ENCODE assay signal across 8 cellular contexts in the genomic region with DNA sequence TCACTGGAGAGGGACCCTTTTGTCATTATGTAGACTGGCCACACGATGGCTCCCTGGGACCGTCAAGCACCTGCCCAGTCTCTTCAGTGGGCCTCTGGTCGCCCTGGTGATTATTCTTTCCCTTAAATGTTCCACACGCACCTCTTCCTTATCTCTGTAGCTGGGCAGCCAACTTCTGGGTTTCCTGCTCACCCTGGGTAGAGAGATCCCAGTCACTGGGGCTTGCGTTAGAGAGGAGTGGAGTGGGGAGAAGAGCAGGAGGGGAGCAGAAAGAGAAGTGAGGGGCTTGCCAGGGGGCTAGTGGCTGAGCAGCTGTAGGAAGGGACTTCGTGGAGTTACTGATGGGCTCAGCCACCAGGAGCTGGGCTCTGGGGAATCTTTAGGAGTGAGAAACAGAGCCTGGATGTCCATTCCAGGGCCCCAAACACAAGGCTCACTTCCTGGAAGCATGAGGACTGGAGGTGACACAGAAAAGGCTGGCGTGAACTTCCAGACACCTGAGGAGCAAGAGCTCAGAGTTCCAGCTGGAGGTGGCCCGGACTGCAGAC.
DNase-seq lines count a peak whose midpoint lies in the region; ATAC-seq, FAIRE-seq and TF ChIP-seq lines count a peak whose summit lies in the region.

No MANE protein-coding gene starts in this region.

- no peak overlapping the region for H3K4me3 Mint-ChIP-seq in activated CD8-positive, alpha-beta T cell treated with anti-CD3 and anti-CD28 coated beads for 36 hours
- no peak overlapping the region for H3K4me3 Mint-ChIP-seq in natural killer cell treated with Interleukin-12 subunit alpha and Interleukin-12 subunit beta and Interleukin-15 and Interleukin-18, amount 100 ng/mL, for 72 hours

- H3K27me3 ChIP-seq in right cardiac atrium (ENCODE audit: control insufficient read depth, insufficient read depth) (no peaks in the 10 kb centered on the region), gastroesophageal sphincter (peaks cover 81% of the 10 kb centered on the region)

- POLR2A ChIA-PET in activated CD8-positive, alpha-beta T cell treated with anti-CD3 and anti-CD28 coated beads for 36 hours (lab: Charles Lee), result no interaction called here

- no peak for TF ChIP-seq POLR2A in gastroesophageal sphincter (IDR thresholded peaks at IDR 0.05)

- H3K4me1 ChIP-seq in right cardiac atrium (ENCODE audit: control insufficient read depth, insufficient read depth, low read length) (no peaks in the 10 kb centered on the region), gastroesophageal sphincter (peaks cover 0 to 5% (median 0%) of the 10 kb centered on the region in 3 donors)

- FAIRE-seq in GM18507 (lab: Jason Lieb, UNC), result peak; percentile 72

- peak; percentile 57 for TF ChIP-seq CTCF in activated CD8-positive, alpha-beta T cell treated with anti-CD3 and anti-CD28 coated beads for 36 hours (IDR thresholded peaks at IDR 0.05)
- TF ChIP-seq CTCF in gastroesophageal sphincter (IDR thresholded peaks at IDR 0.05), result peak in 1 of 4 experiments; percentile 40

- 26% methylated on average over 8 of the region's 8 CpGs for WGBS in right cardiac atrium
- WGBS in gastroesophageal sphincter (ENCODE audit: low coverage in 1 of 2), 2 donors, result 28 to 43% methylated on average over 6 to 7 of the region's 8 CpGs

- H3K36me3 Mint-ChIP-seq in activated CD8-positive, alpha-beta T cell treated with anti-CD3 and anti-CD28 coated beads for 36 hours (ENCODE audit: low read depth), result no peaks in the 10 kb centered on the region
- H3K36me3 Mint-ChIP-seq in natural killer cell treated with Interleukin-12 subunit alpha and Interleukin-12 subunit beta and Interleukin-15 and Interleukin-18, amount 100 ng/mL, for 72 hours, result no peaks in the 10 kb centered on the region

- H3K9me3 ChIP-seq in right cardiac atrium (ENCODE audit: control insufficient read depth, low read length) (no peaks in the 10 kb centered on the region), gastroesophageal sphincter (no peaks in the 10 kb centered on the region)

- intact Hi-C loops in activated CD8-positive, alpha-beta T cell treated with anti-CD3 and anti-CD28 coated beads for 36 hours (cut with micrococcal nuclease), result no loop called here
- intact Hi-C loops in right cardiac atrium (cut with DNase I), result loop anchor here in 3 of 4 donors (5.0 kb wide), 2 partner anchors 1835 to 1850 kb away; no protein-coding TSS in a partner anchor

- H3K27ac Mint-ChIP-seq in activated CD8-positive, alpha-beta T cell treated with anti-CD3 and anti-CD28 coated beads for 36 hours, result no peak overlapping the region
- H3K27ac Mint-ChIP-seq in natural killer cell treated with Interleukin-12 subunit alpha and Interleukin-12 subunit beta and Interleukin-15 and Interleukin-18, amount 100 ng/mL, for 72 hours, result peak overlapping the region in 1 of 2 donors; percentile 34

- H3K27me3 Mint-ChIP-seq in activated CD8-positive, alpha-beta T cell treated with anti-CD3 and anti-CD28 coated beads for 36 hours, result peaks cover 28% of the 10 kb centered on the region
- H3K27me3 Mint-ChIP-seq in natural killer cell treated with Interleukin-12 subunit alpha and Interleukin-12 subunit beta and Interleukin-15 and Interleukin-18, amount 100 ng/mL, for 72 hours, result peaks cover 22 to 45% of the 10 kb centered on the region in 2 donors

- H3K4me3 ChIP-seq in right cardiac atrium (ENCODE audit: low read length) (no peak overlapping the region), gastroesophageal sphincter (no peak overlapping the region)

- H3K36me3 ChIP-seq in gastroesophageal sphincter, result no peaks in the 10 kb centered on the region

- DNase-seq in Ammon's horn (ENCODE audit: low spot score), result peak; percentile 64
- peak; percentile 37 for DNase-seq in GM18507 (ENCODE audit: extremely low spot score, insufficient read length, low read depth)
- peak; percentile 38 for DNase-seq in NCI-H1694 treated with DMSO at 0.1 percent for 48 hours (lab: John Stamatoyannopoulos, UW)
- DNase-seq in activated CD8-positive, alpha-beta T cell treated with anti-CD3 and anti-CD28 coated beads for 36 hours, result peak; percentile 34
- peak; percentile 49 to 67 (median 61) for DNase-seq in right cardiac atrium
- DNase-seq in stimulated activated CD8-positive, alpha-beta memory T cell treated with anti-CD3 and anti-CD28 coated beads, Interleukin-4, amount 100 ng/mL, for 48 hours, result peak; percentile 34
- DNase-seq in natural killer cell treated with Interleukin-12 subunit alpha and Interleukin-12 subunit beta and Interleukin-15 and Interleukin-18, amount 100 ng/mL, for 72 hours (ENCODE audit: low spot score), result no peak

- no peaks in the 10 kb centered on the region for H3K4me1 Mint-ChIP-seq in activated CD8-positive, alpha-beta T cell treated with anti-CD3 and anti-CD28 coated beads for 36 hours (ENCODE audit: low read depth)
- H3K4me1 Mint-ChIP-seq in natural killer cell treated with Interleukin-12 subunit alpha and Interleukin-12 subunit beta and Interleukin-15 and Interleukin-18, amount 100 ng/mL, for 72 hours (ENCODE audit: low read depth in 2 of 2), result peaks cover 0 to 10% of the 10 kb centered on the region in 2 donors

- CTCF ChIA-PET in activated CD8-positive, alpha-beta T cell treated with anti-CD3 and anti-CD28 coated beads for 36 hours (lab: Charles Lee), result interaction anchor here (1.0 to 1.3 kb wide), 2 partner anchors 32 to 34 kb away, joined by 4 read pairs; no protein-coding TSS in a partner anchor

- peak; percentile 39 for ATAC-seq in activated CD8-positive, alpha-beta T cell treated with anti-CD3 and anti-CD28 coated beads for 36 hours
- peak; percentile 90 to 93 for ATAC-seq in right cardiac atrium
- no peak for ATAC-seq in gastroesophageal sphincter
- ATAC-seq in natural killer cell treated with Interleukin-12 subunit alpha and Interleukin-12 subunit beta and Interleukin-15 and Interleukin-18, amount 100 ng/mL, for 72 hours, result no peak

- TF ChIP-seq EP300 in gastroesophageal sphincter (IDR thresholded peaks at IDR 0.05), result no peak

- H3K9me3 Mint-ChIP-seq in activated CD8-positive, alpha-beta T cell treated with anti-CD3 and anti-CD28 coated beads for 36 hours, result no peaks in the 10 kb centered on the region
- H3K9me3 Mint-ChIP-seq in natural killer cell treated with Interleukin-12 subunit alpha and Interleukin-12 subunit beta and Interleukin-15 and Interleukin-18, amount 100 ng/mL, for 72 hours, result no peaks in the 10 kb centered on the region

- H3K27ac ChIP-seq in right cardiac atrium (ENCODE audit: low read length), result no peak overlapping the region
- no peak overlapping the region for H3K27ac ChIP-seq in gastroesophageal sphincter

Comparison
In these comparisons a context has a peak if more than half of its experiments do, and no peak if none do; other contexts are left out.
1. ATAC-seq: peak in activated CD8-positive, alpha-beta T cell treated with anti-CD3 and anti-CD28 coated beads for 36 hours (single experiment) and right cardiac atrium (2 of 2); none in gastroesophageal sphincter (single experiment) and natural killer cell treated with Interleukin-12 subunit alpha and Interleukin-12 subunit beta and Interleukin-15 and Interleukin-18, amount 100 ng/mL, for 72 hours (0 of 2).